ENCODE assay signal across 1 cellular context in the genomic region with DNA sequence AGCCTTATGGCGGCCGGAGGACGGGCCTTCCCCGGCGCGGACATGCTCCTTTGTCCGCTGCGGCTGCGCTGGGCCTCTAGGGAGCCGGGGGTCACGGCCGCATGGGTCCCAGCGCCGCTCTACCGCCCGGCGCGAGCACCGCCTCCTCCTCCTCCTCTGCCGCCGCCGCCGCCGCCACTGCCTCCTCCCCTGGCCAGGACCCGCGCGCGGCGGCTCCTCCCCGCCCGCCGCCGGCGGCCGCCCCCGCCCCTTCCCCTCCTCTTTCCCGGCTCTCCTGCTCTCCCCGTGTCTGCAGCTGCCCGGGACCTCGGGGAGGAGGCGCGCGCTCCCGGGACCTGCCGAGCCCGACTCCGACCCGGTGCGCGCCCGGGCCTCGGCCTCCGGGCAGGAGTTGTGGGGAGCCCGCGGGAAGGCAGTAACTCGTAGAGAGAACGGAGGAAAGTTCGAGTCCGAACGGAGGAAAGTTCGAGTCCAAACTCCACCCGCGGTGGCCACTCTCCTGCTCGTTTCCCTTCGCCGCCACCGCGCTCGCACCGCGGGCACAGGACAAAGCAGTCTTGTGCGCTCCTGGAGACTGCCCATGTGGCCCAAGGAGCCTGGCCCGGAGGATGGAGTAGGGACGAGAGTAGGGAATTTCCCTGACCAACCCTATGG.
TF ChIP-seq lines count a peak whose summit lies in the region.

A gene with protein sequence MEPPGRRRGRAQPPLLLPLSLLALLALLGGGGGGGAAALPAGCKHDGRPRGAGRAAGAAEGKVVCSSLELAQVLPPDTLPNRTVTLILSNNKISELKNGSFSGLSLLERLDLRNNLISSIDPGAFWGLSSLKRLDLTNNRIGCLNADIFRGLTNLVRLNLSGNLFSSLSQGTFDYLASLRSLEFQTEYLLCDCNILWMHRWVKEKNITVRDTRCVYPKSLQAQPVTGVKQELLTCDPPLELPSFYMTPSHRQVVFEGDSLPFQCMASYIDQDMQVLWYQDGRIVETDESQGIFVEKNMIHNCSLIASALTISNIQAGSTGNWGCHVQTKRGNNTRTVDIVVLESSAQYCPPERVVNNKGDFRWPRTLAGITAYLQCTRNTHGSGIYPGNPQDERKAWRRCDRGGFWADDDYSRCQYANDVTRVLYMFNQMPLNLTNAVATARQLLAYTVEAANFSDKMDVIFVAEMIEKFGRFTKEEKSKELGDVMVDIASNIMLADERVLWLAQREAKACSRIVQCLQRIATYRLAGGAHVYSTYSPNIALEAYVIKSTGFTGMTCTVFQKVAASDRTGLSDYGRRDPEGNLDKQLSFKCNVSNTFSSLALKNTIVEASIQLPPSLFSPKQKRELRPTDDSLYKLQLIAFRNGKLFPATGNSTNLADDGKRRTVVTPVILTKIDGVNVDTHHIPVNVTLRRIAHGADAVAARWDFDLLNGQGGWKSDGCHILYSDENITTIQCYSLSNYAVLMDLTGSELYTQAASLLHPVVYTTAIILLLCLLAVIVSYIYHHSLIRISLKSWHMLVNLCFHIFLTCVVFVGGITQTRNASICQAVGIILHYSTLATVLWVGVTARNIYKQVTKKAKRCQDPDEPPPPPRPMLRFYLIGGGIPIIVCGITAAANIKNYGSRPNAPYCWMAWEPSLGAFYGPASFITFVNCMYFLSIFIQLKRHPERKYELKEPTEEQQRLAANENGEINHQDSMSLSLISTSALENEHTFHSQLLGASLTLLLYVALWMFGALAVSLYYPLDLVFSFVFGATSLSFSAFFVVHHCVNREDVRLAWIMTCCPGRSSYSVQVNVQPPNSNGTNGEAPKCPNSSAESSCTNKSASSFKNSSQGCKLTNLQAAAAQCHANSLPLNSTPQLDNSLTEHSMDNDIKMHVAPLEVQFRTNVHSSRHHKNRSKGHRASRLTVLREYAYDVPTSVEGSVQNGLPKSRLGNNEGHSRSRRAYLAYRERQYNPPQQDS (N-terminal part only) (minus strand): TSS at position 179 of the 654 bp plus-strand sequence. CDS start 282 bp downstream, outside the sequence.

TF ChIP-seq in HepG2, 621 proteins besides CTCF, POLR2A, EP300 and RAD21 (continued from another document and continues in another):
- TF ChIP-seq, protein P1, sequence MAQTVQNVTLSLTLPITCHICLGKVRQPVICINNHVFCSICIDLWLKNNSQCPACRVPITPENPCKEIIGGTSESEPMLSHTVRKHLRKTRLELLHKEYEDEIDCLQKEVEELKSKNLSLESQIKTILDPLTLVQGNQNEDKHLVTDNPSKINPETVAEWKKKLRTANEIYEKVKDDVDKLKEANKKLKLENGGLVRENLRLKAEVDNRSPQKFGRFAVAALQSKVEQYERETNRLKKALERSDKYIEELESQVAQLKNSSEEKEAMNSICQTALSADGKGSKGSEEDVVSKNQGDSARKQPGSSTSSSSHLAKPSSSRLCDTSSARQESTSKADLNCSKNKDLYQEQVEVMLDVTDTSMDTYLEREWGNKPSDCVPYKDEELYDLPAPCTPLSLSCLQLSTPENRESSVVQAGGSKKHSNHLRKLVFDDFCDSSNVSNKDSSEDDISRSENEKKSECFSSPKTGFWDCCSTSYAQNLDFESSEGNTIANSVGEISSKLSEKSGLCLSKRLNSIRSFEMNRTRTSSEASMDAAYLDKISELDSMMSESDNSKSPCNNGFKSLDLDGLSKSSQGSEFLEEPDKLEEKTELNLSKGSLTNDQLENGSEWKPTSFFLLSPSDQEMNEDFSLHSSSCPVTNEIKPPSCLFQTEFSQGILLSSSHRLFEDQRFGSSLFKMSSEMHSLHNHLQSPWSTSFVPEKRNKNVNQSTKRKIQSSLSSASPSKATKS (CRISPR knock-in tag; IDR thresholded peaks at IDR 0.05) = no peak
- TF ChIP-seq MXI1 (IDR thresholded peaks at IDR 0.05; ENCODE audit: borderline replicate concordance, low read depth, low read length) (no peak; the same call in 2 of the 3 replicates), ZNF720 (CRISPR knock-in tag; IDR thresholded peaks at IDR 0.05) (no peak), MAZ (IDR thresholded peaks at IDR 0.05; ENCODE audit: borderline replicate concordance, low read depth, low read length) (no peak), MAZ (CRISPR knock-in tag; IDR thresholded peaks at IDR 0.05; ENCODE audit: low read depth) (no peak), NFATC3 (CRISPR knock-in tag; IDR thresholded peaks at IDR 0.05) (no peak), DMAP1 (CRISPR knock-in tag; IDR thresholded peaks at IDR 0.05) (peak; percentile 31; the same call in 1 of the 2 replicates), ZNF121 (CRISPR knock-in tag; IDR thresholded peaks at IDR 0.05) (peak; percentile 86), U2AF1 (optimal IDR thresholded peaks at IDR 0.05; ENCODE audit: low read depth, low read length) (no peak), ZSCAN25 (CRISPR knock-in tag; IDR thresholded peaks at IDR 0.05) (peak; percentile 57; the same call in 1 of the 2 replicates), FOXK2 (IDR thresholded peaks at IDR 0.05) (no peak), MED13 (CRISPR knock-in tag; IDR thresholded peaks at IDR 0.05) (no peak), ZNF337 (CRISPR knock-in tag; IDR thresholded peaks at IDR 0.05; ENCODE audit: borderline replicate concordance, low read depth) (no peak), ZC3H4 (CRISPR knock-in tag; IDR thresholded peaks at IDR 0.05; ENCODE audit: borderline replicate concordance) (no peak)
- TF ChIP-seq, protein P2, sequence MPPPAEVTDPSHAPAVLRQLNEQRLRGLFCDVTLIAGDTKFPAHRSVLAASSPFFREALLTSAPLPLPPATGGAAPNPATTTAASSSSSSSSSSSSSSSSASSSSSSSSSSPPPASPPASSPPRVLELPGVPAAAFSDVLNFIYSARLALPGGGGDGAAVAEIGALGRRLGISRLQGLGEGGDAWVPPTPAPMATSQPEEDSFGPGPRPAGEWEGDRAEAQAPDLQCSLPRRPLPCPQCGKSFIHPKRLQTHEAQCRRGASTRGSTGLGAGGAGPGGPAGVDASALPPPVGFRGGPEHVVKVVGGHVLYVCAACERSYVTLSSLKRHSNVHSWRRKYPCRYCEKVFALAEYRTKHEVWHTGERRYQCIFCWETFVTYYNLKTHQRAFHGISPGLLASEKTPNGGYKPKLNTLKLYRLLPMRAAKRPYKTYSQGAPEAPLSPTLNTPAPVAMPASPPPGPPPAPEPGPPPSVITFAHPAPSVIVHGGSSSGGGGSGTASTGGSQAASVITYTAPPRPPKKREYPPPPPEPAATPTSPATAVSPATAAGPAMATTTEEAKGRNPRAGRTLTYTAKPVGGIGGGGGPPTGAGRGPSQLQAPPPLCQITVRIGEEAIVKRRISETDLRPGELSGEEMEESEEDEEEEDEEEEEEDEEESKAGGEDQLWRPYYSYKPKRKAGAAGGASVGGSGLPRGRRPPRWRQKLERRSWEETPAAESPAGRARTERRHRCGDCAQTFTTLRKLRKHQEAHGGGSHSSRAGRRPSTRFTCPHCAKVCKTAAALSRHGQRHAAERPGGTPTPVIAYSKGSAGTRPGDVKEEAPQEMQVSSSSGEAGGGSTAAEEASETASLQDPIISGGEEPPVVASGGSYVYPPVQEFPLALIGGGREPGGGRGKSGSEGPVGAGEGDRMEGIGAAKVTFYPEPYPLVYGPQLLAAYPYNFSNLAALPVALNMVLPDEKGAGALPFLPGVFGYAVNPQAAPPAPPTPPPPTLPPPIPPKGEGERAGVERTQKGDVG (CRISPR knock-in tag; IDR thresholded peaks at IDR 0.05; ENCODE audit: borderline replicate concordance) = no peak
- TF ChIP-seq, protein P3, sequence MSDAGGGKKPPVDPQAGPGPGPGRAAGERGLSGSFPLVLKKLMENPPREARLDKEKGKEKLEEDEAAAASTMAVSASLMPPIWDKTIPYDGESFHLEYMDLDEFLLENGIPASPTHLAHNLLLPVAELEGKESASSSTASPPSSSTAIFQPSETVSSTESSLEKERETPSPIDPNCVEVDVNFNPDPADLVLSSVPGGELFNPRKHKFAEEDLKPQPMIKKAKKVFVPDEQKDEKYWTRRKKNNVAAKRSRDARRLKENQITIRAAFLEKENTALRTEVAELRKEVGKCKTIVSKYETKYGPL (CRISPR knock-in tag; IDR thresholded peaks at IDR 0.05) = no peak
- TF ChIP-seq, protein P4, sequence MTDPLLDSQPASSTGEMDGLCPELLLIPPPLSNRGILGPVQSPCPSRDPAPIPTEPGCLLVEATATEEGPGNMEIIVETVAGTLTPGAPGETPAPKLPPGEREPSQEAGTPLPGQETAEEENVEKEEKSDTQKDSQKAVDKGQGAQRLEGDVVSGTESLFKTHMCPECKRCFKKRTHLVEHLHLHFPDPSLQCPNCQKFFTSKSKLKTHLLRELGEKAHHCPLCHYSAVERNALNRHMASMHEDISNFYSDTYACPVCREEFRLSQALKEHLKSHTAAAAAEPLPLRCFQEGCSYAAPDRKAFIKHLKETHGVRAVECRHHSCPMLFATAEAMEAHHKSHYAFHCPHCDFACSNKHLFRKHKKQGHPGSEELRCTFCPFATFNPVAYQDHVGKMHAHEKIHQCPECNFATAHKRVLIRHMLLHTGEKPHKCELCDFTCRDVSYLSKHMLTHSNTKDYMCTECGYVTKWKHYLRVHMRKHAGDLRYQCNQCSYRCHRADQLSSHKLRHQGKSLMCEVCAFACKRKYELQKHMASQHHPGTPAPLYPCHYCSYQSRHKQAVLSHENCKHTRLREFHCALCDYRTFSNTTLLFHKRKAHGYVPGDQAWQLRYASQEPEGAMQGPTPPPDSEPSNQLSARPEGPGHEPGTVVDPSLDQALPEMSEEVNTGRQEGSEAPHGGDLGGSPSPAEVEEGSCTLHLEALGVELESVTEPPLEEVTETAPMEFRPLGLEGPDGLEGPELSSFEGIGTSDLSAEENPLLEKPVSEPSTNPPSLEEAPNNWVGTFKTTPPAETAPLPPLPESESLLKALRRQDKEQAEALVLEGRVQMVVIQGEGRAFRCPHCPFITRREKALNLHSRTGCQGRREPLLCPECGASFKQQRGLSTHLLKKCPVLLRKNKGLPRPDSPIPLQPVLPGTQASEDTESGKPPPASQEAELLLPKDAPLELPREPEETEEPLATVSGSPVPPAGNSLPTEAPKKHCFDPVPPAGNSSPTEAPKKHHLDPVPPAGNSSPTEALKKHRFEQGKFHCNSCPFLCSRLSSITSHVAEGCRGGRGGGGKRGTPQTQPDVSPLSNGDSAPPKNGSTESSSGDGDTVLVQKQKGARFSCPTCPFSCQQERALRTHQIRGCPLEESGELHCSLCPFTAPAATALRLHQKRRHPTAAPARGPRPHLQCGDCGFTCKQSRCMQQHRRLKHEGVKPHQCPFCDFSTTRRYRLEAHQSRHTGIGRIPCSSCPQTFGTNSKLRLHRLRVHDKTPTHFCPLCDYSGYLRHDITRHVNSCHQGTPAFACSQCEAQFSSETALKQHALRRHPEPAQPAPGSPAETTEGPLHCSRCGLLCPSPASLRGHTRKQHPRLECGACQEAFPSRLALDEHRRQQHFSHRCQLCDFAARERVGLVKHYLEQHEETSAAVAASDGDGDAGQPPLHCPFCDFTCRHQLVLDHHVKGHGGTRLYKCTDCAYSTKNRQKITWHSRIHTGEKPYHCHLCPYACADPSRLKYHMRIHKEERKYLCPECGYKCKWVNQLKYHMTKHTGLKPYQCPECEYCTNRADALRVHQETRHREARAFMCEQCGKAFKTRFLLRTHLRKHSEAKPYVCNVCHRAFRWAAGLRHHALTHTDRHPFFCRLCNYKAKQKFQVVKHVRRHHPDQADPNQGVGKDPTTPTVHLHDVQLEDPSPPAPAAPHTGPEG (CRISPR knock-in tag; IDR thresholded peaks at IDR 0.05) = no peak; the same call in 1 of the 2 replicates
- TF ChIP-seq, protein P5, sequence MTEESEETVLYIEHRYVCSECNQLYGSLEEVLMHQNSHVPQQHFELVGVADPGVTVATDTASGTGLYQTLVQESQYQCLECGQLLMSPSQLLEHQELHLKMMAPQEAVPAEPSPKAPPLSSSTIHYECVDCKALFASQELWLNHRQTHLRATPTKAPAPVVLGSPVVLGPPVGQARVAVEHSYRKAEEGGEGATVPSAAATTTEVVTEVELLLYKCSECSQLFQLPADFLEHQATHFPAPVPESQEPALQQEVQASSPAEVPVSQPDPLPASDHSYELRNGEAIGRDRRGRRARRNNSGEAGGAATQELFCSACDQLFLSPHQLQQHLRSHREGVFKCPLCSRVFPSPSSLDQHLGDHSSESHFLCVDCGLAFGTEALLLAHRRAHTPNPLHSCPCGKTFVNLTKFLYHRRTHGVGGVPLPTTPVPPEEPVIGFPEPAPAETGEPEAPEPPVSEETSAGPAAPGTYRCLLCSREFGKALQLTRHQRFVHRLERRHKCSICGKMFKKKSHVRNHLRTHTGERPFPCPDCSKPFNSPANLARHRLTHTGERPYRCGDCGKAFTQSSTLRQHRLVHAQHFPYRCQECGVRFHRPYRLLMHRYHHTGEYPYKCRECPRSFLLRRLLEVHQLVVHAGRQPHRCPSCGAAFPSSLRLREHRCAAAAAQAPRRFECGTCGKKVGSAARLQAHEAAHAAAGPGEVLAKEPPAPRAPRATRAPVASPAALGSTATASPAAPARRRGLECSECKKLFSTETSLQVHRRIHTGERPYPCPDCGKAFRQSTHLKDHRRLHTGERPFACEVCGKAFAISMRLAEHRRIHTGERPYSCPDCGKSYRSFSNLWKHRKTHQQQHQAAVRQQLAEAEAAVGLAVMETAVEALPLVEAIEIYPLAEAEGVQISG (CRISPR knock-in tag; IDR thresholded peaks at IDR 0.05) = peak; percentile 40
- TF ChIP-seq, protein P6, sequence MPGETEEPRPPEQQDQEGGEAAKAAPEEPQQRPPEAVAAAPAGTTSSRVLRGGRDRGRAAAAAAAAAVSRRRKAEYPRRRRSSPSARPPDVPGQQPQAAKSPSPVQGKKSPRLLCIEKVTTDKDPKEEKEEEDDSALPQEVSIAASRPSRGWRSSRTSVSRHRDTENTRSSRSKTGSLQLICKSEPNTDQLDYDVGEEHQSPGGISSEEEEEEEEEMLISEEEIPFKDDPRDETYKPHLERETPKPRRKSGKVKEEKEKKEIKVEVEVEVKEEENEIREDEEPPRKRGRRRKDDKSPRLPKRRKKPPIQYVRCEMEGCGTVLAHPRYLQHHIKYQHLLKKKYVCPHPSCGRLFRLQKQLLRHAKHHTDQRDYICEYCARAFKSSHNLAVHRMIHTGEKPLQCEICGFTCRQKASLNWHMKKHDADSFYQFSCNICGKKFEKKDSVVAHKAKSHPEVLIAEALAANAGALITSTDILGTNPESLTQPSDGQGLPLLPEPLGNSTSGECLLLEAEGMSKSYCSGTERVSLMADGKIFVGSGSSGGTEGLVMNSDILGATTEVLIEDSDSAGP (CRISPR knock-in tag; IDR thresholded peaks at IDR 0.05; ENCODE audit: borderline replicate concordance) = peak; percentile 30; the same call in 1 of the 2 replicates
- TF ChIP-seq, protein P7, sequence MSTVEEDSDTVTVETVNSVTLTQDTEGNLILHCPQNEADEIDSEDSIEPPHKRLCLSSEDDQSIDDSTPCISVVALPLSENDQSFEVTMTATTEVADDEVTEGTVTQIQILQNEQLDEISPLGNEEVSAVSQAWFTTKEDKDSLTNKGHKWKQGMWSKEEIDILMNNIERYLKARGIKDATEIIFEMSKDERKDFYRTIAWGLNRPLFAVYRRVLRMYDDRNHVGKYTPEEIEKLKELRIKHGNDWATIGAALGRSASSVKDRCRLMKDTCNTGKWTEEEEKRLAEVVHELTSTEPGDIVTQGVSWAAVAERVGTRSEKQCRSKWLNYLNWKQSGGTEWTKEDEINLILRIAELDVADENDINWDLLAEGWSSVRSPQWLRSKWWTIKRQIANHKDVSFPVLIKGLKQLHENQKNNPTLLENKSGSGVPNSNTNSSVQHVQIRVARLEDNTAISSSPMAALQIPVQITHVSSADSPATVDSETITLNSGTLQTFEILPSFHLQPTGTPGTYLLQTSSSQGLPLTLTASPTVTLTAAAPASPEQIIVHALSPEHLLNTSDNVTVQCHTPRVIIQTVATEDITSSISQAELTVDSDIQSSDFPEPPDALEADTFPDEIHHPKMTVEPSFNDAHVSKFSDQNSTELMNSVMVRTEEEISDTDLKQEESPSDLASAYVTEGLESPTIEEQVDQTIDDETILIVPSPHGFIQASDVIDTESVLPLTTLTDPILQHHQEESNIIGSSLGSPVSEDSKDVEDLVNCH (CRISPR knock-in tag; IDR thresholded peaks at IDR 0.05) = no peak
- TF ChIP-seq, protein P8, sequence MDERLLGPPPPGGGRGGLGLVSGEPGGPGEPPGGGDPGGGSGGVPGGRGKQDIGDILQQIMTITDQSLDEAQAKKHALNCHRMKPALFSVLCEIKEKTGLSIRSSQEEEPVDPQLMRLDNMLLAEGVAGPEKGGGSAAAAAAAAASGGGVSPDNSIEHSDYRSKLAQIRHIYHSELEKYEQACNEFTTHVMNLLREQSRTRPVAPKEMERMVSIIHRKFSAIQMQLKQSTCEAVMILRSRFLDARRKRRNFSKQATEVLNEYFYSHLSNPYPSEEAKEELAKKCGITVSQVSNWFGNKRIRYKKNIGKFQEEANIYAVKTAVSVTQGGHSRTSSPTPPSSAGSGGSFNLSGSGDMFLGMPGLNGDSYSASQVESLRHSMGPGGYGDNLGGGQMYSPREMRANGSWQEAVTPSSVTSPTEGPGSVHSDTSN (CRISPR knock-in tag; IDR thresholded peaks at IDR 0.05) = no peak
